17 cellular contexts compared by ENCODE assay signal in genomic region chr1:33825506-33825905, GRCh38. TPM values are rescaled to one million over a fixed set of nuclear protein-coding genes. Genes with fewer than 3 reads are reported as not detected.
A peak's percentile ranks its signal among the peaks of the same experiment; 100 is the strongest.
DNase-seq lines count a peak whose midpoint lies in the region; ATAC-seq lines count a peak whose summit lies in the region.
"Had no signal": no experiment of that assay in that cellular context is flagged by ENCODE, and none has a peak within 500 bp of the region (broad histone marks: within the 10 kb centered on the region; RNA-seq: fewer than 3 reads in every experiment).

No MANE protein-coding gene starts in this region.

- H3K27ac Mint-ChIP-seq in activated CD4-positive, alpha-beta T cell treated with anti-CD3 and anti-CD28 coated beads, Interleukin-2, amount 10 ng/mL, durations not matched to agents 24 days and 14 days: no peak overlapping the region
- no peak overlapping the region for H3K27ac Mint-ChIP-seq in activated CD4-positive, alpha-beta T cell treated with anti-CD3 and anti-CD28 coated beads, Interleukin-2, amount 10 ng/mL, durations not matched to agents 7 days and 5 days
- H3K27ac Mint-ChIP-seq: B cell; CD4-positive, CD25-positive, alpha-beta regulatory T cell; CD8-positive, alpha-beta T cell; HFFc6 had no signal

- no peaks in the 10 kb centered on the region for H3K4me1 Mint-ChIP-seq in activated CD4-positive, alpha-beta T cell treated with anti-CD3 and anti-CD28 coated beads, Interleukin-2, amount 10 ng/mL, durations not matched to agents 24 days and 14 days
- no peaks in the 10 kb centered on the region for H3K4me1 Mint-ChIP-seq in activated CD4-positive, alpha-beta T cell treated with anti-CD3 and anti-CD28 coated beads, Interleukin-2, amount 10 ng/mL, durations not matched to agents 7 days and 5 days
- H3K4me1 Mint-ChIP-seq: B cell; CD4-positive, CD25-positive, alpha-beta regulatory T cell had no signal

- peak; percentile 30 for DNase-seq in activated CD4-positive, alpha-beta T cell treated with anti-CD3 and anti-CD28 coated beads, Interleukin-2, amount 10 ng/mL, durations not matched to agents 24 days and 14 days
- no peak for DNase-seq in activated CD4-positive, alpha-beta T cell treated with anti-CD3 and anti-CD28 coated beads, Interleukin-2, amount 10 ng/mL, durations not matched to agents 7 days and 5 days
- DNase-seq in islet precursor cell (peak; percentile 23), sciatic nerve (ENCODE audit: low spot score) (no peak), substantia nigra (lab: John Stamatoyannopoulos, UW) (no peak)
- DNase-seq: Caco-2; CD4-positive, CD25-positive, alpha-beta regulatory T cell; CD8-positive, alpha-beta T cell; DMS153; DND-41; GOT3; HFFc6 had no signal

- H3K27me3 Mint-ChIP-seq in activated CD4-positive, alpha-beta T cell treated with anti-CD3 and anti-CD28 coated beads, Interleukin-2, amount 10 ng/mL, durations not matched to agents 24 days and 14 days: no peaks in the 10 kb centered on the region
- no peaks in the 10 kb centered on the region for H3K27me3 Mint-ChIP-seq in activated CD4-positive, alpha-beta T cell treated with anti-CD3 and anti-CD28 coated beads, Interleukin-2, amount 10 ng/mL, durations not matched to agents 7 days and 5 days
- H3K27me3 Mint-ChIP-seq: CD4-positive, CD25-positive, alpha-beta regulatory T cell had no signal

- no peak overlapping the region for H3K4me3 Mint-ChIP-seq in activated CD4-positive, alpha-beta T cell treated with anti-CD3 and anti-CD28 coated beads, Interleukin-2, amount 10 ng/mL, durations not matched to agents 24 days and 14 days
- no peak overlapping the region for H3K4me3 Mint-ChIP-seq in activated CD4-positive, alpha-beta T cell treated with anti-CD3 and anti-CD28 coated beads, Interleukin-2, amount 10 ng/mL, durations not matched to agents 7 days and 5 days
- H3K4me3 Mint-ChIP-seq: B cell; CD4-positive, CD25-positive, alpha-beta regulatory T cell; CD8-positive, alpha-beta T cell; HFFc6 had no signal

- intact Hi-C loops in activated CD4-positive, alpha-beta T cell treated with anti-CD3 and anti-CD28 coated beads, Interleukin-2, amount 10 ng/mL, durations not matched to agents 24 days and 14 days (cut with micrococcal nuclease): no loop called here
- intact Hi-C loops in sciatic nerve (cut with DNase I): no loop called here

- no peaks in the 10 kb centered on the region for H3K36me3 Mint-ChIP-seq in activated CD4-positive, alpha-beta T cell treated with anti-CD3 and anti-CD28 coated beads, Interleukin-2, amount 10 ng/mL, durations not matched to agents 24 days and 14 days (ENCODE audit: low read depth)
- no peaks in the 10 kb centered on the region for H3K36me3 Mint-ChIP-seq in activated CD4-positive, alpha-beta T cell treated with anti-CD3 and anti-CD28 coated beads, Interleukin-2, amount 10 ng/mL, durations not matched to agents 7 days and 5 days (ENCODE audit: low read depth)
- H3K36me3 Mint-ChIP-seq: CD4-positive, CD25-positive, alpha-beta regulatory T cell; CD8-positive, alpha-beta T cell had no signal

- no peak overlapping the region for H3K27ac ChIP-seq in substantia nigra (ENCODE audit: low read depth, low read length, poor library complexity, severe bottlenecking)
- H3K27ac ChIP-seq: 22Rv1, BLaER1, C4-2B had no signal

- ATAC-seq in sciatic nerve (peak; percentile 46), GM21737 (IDR thresholded peaks at IDR 0.05; ENCODE audit: unreplicated experiment) (no peak)
- ATAC-seq: CD8-positive, alpha-beta T cell had no signal

- POLR2A ChIA-PET in activated CD4-positive, alpha-beta T cell treated with anti-CD3 and anti-CD28 coated beads, Interleukin-2, amount 10 ng/mL, durations not matched to agents 7 days and 5 days (lab: Charles Lee): no interaction called here

- CTCF ChIA-PET in activated CD4-positive, alpha-beta T cell treated with anti-CD3 and anti-CD28 coated beads, Interleukin-2, amount 10 ng/mL, durations not matched to agents 7 days and 5 days (lab: Charles Lee): no interaction called here

- no peaks in the 10 kb centered on the region for H3K9me3 Mint-ChIP-seq in activated CD4-positive, alpha-beta T cell treated with anti-CD3 and anti-CD28 coated beads, Interleukin-2, amount 10 ng/mL, durations not matched to agents 24 days and 14 days
- no peaks in the 10 kb centered on the region for H3K9me3 Mint-ChIP-seq in activated CD4-positive, alpha-beta T cell treated with anti-CD3 and anti-CD28 coated beads, Interleukin-2, amount 10 ng/mL, durations not matched to agents 7 days and 5 days
- H3K9me3 Mint-ChIP-seq: CD8-positive, alpha-beta T cell had no signal

RNA-seq across cellular contexts. Expression of gene HMGB4, which starts 38.4 kb away (rescaled TPM):
- not detected in 2 replicates for total RNA-seq in activated CD4-positive, alpha-beta T cell treated with anti-CD3 and anti-CD28 coated beads, Interleukin-2, amount 10 ng/mL, durations not matched to agents 24 days and 14 days
- total RNA-seq in activated CD4-positive, alpha-beta T cell treated with anti-CD3 and anti-CD28 coated beads, Interleukin-2, amount 10 ng/mL, durations not matched to agents 7 days and 5 days: not detected
- not detected for total RNA-seq in sciatic nerve
- total RNA-seq: B cell; Caco-2; CD4-positive, CD25-positive, alpha-beta regulatory T cell; CD8-positive, alpha-beta T cell; HFFc6 had no signal

Comparison
In these comparisons a context has a peak if more than half of its experiments do, and no peak if none do; other contexts are left out.
1. DNase-seq: peak in activated CD4-positive, alpha-beta T cell treated with anti-CD3 and anti-CD28 coated beads, Interleukin-2, amount 10 ng/mL, durations not matched to agents 24 days and 14 days (single experiment) and islet precursor cell (single experiment); none in activated CD4-positive, alpha-beta T cell treated with anti-CD3 and anti-CD28 coated beads, Interleukin-2, amount 10 ng/mL, durations not matched to agents 7 days and 5 days (single experiment), sciatic nerve (single experiment) and substantia nigra (0 of 49).